ENCODE assay signal across 1 cellular context in genomic region chr15:59688888-59689625, GRCh38.
TF ChIP-seq lines count a peak whose summit lies in the region.

A gene with protein sequence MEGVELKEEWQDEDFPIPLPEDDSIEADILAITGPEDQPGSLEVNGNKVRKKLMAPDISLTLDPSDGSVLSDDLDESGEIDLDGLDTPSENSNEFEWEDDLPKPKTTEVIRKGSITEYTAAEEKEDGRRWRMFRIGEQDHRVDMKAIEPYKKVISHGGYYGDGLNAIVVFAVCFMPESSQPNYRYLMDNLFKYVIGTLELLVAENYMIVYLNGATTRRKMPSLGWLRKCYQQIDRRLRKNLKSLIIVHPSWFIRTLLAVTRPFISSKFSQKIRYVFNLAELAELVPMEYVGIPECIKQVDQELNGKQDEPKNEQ (minus strand): TSS chr15:59689320. CDS start chr15:59682457, 6,863 bp downstream.

TF ChIP-seq in K562, 482 proteins besides CTCF, POLR2A, EP300 and RAD21 (continued from another document and continues in another):
- TF ChIP-seq, protein P1, sequence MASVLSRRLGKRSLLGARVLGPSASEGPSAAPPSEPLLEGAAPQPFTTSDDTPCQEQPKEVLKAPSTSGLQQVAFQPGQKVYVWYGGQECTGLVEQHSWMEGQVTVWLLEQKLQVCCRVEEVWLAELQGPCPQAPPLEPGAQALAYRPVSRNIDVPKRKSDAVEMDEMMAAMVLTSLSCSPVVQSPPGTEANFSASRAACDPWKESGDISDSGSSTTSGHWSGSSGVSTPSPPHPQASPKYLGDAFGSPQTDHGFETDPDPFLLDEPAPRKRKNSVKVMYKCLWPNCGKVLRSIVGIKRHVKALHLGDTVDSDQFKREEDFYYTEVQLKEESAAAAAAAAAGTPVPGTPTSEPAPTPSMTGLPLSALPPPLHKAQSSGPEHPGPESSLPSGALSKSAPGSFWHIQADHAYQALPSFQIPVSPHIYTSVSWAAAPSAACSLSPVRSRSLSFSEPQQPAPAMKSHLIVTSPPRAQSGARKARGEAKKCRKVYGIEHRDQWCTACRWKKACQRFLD (CRISPR knock-in tag; IDR thresholded peaks at IDR 0.05) = no peak
- TF ChIP-seq ZNF696 (CRISPR knock-in tag; conservative IDR thresholded peaks at IDR 0.05) = no peak
- no peak for TF ChIP-seq TGIF2 (CRISPR knock-in tag; IDR thresholded peaks at IDR 0.05)
- TF ChIP-seq NR2F6 (CRISPR knock-in tag; IDR thresholded peaks at IDR 0.05) = no peak
- TF ChIP-seq, protein P2, sequence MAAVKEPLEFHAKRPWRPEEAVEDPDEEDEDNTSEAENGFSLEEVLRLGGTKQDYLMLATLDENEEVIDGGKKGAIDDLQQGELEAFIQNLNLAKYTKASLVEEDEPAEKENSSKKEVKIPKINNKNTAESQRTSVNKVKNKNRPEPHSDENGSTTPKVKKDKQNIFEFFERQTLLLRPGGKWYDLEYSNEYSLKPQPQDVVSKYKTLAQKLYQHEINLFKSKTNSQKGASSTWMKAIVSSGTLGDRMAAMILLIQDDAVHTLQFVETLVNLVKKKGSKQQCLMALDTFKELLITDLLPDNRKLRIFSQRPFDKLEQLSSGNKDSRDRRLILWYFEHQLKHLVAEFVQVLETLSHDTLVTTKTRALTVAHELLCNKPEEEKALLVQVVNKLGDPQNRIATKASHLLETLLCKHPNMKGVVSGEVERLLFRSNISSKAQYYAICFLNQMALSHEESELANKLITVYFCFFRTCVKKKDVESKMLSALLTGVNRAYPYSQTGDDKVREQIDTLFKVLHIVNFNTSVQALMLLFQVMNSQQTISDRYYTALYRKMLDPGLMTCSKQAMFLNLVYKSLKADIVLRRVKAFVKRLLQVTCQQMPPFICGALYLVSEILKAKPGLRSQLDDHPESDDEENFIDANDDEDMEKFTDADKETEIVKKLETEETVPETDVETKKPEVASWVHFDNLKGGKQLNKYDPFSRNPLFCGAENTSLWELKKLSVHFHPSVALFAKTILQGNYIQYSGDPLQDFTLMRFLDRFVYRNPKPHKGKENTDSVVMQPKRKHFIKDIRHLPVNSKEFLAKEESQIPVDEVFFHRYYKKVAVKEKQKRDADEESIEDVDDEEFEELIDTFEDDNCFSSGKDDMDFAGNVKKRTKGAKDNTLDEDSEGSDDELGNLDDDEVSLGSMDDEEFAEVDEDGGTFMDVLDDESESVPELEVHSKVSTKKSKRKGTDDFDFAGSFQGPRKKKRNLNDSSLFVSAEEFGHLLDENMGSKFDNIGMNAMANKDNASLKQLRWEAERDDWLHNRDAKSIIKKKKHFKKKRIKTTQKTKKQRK (IDR thresholded peaks at IDR 0.05; ENCODE audit: borderline replicate concordance, low read depth, low read length) = no peak
- no peak; the same call in 1 of the 2 replicates for TF ChIP-seq HDAC2 (IDR thresholded peaks at IDR 0.05)
- TF ChIP-seq, protein P3, sequence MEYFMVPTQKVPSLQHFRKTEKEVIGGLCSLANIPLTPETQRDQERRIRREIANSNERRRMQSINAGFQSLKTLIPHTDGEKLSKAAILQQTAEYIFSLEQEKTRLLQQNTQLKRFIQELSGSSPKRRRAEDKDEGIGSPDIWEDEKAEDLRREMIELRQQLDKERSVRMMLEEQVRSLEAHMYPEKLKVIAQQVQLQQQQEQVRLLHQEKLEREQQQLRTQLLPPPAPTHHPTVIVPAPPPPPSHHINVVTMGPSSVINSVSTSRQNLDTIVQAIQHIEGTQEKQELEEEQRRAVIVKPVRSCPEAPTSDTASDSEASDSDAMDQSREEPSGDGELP (CRISPR knock-in tag; IDR thresholded peaks at IDR 0.05; ENCODE audit: borderline replicate concordance) = peak; percentile 94
- no peak for TF ChIP-seq NCOA6 (IDR thresholded peaks at IDR 0.05)
- no peak for TF ChIP-seq MXI1 (IDR thresholded peaks at IDR 0.05; ENCODE audit: low read depth, low read length)
- TF ChIP-seq, protein P4, sequence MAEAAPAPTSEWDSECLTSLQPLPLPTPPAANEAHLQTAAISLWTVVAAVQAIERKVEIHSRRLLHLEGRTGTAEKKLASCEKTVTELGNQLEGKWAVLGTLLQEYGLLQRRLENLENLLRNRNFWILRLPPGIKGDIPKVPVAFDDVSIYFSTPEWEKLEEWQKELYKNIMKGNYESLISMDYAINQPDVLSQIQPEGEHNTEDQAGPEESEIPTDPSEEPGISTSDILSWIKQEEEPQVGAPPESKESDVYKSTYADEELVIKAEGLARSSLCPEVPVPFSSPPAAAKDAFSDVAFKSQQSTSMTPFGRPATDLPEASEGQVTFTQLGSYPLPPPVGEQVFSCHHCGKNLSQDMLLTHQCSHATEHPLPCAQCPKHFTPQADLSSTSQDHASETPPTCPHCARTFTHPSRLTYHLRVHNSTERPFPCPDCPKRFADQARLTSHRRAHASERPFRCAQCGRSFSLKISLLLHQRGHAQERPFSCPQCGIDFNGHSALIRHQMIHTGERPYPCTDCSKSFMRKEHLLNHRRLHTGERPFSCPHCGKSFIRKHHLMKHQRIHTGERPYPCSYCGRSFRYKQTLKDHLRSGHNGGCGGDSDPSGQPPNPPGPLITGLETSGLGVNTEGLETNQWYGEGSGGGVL (CRISPR knock-in tag; IDR thresholded peaks at IDR 0.05) = no peak
- peak; percentile 81; the same call in 1 of the 2 replicates for TF ChIP-seq ZNF76 (CRISPR knock-in tag; IDR thresholded peaks at IDR 0.05; ENCODE audit: borderline replicate concordance)
- no peak; the same call in 1 of the 2 replicates for TF ChIP-seq PML (IDR thresholded peaks at IDR 0.05; ENCODE audit: low read length)
- peak in 1 of 2 experiments; percentile 54; a peak in 1 of 4 replicates for TF ChIP-seq HDAC1 (IDR thresholded peaks at IDR 0.05)
- TF ChIP-seq C11orf30 (IDR thresholded peaks at IDR 0.05; ENCODE audit: low read depth) = peak; percentile 71
- no peak for TF ChIP-seq ARNT (IDR thresholded peaks at IDR 0.05)
- peak; percentile 59 for TF ChIP-seq ETV5 (CRISPR knock-in tag; IDR thresholded peaks at IDR 0.05; ENCODE audit: low read depth)
- TF ChIP-seq TRIM28 (IDR thresholded peaks at IDR 0.05) = no peak
- TF ChIP-seq DPF2 (IDR thresholded peaks at IDR 0.05) = no peak
- TF ChIP-seq PHF8 (IDR thresholded peaks at IDR 0.05; ENCODE audit: borderline replicate concordance, low read length) = peak; percentile 88
- peak; percentile 64; the same call in 1 of the 2 replicates for TF ChIP-seq SMAD3 (CRISPR knock-in tag; conservative IDR thresholded peaks at IDR 0.05)
- TF ChIP-seq ZNF707 (CRISPR knock-in tag; conservative IDR thresholded peaks at IDR 0.05) = no peak
- TF ChIP-seq MEF2D (tag; conservative IDR thresholded peaks at IDR 0.05; ENCODE audit: low read depth) = no peak
- TF ChIP-seq SMARCA5 (IDR thresholded peaks at IDR 0.05) = no peak
- no peak for TF ChIP-seq STAT5A (IDR thresholded peaks at IDR 0.05; ENCODE audit: borderline replicate concordance, low read length)
- peak; percentile 84 for TF ChIP-seq REST (CRISPR knock-in tag; IDR thresholded peaks at IDR 0.05; ENCODE audit: low read depth)
- TF ChIP-seq TOE1 (IDR thresholded peaks at IDR 0.05; ENCODE audit: borderline replicate concordance) = peak; percentile 20; the same call in 1 of the 2 replicates
- TF ChIP-seq TOE1 (CRISPR knock-in tag; IDR thresholded peaks at IDR 0.05; ENCODE audit: borderline replicate concordance, low read depth) = peak; percentile 80; the same call in 1 of the 2 replicates
- TF ChIP-seq CHD2 (IDR thresholded peaks at IDR 0.05; ENCODE audit: low read depth, low read length) = peak; percentile 78
- no peak for TF ChIP-seq ZBTB8A (IDR thresholded peaks at IDR 0.05; ENCODE audit: partially characterized antibody)
- TF ChIP-seq TEAD2 (tag; IDR thresholded peaks at IDR 0.05) = no peak
- TF ChIP-seq, protein P5, sequence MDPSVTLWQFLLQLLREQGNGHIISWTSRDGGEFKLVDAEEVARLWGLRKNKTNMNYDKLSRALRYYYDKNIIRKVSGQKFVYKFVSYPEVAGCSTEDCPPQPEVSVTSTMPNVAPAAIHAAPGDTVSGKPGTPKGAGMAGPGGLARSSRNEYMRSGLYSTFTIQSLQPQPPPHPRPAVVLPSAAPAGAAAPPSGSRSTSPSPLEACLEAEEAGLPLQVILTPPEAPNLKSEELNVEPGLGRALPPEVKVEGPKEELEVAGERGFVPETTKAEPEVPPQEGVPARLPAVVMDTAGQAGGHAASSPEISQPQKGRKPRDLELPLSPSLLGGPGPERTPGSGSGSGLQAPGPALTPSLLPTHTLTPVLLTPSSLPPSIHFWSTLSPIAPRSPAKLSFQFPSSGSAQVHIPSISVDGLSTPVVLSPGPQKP (CRISPR knock-in tag; IDR thresholded peaks at IDR 0.05) = no peak
- no peak for TF ChIP-seq ZNF146 (CRISPR knock-in tag; IDR thresholded peaks at IDR 0.05; ENCODE audit: unreplicated experiment)
- TF ChIP-seq, protein P6, sequence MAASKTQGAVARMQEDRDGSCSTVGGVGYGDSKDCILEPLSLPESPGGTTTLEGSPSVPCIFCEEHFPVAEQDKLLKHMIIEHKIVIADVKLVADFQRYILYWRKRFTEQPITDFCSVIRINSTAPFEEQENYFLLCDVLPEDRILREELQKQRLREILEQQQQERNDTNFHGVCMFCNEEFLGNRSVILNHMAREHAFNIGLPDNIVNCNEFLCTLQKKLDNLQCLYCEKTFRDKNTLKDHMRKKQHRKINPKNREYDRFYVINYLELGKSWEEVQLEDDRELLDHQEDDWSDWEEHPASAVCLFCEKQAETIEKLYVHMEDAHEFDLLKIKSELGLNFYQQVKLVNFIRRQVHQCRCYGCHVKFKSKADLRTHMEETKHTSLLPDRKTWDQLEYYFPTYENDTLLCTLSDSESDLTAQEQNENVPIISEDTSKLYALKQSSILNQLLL (CRISPR knock-in tag; IDR thresholded peaks at IDR 0.05; ENCODE audit: borderline replicate concordance) = no peak
- no peak for TF ChIP-seq ARHGAP35 (IDR thresholded peaks at IDR 0.05; ENCODE audit: partially characterized antibody)
- no peak for TF ChIP-seq ZNF134 (CRISPR knock-in tag; conservative IDR thresholded peaks at IDR 0.05)
- TF ChIP-seq, protein P7, sequence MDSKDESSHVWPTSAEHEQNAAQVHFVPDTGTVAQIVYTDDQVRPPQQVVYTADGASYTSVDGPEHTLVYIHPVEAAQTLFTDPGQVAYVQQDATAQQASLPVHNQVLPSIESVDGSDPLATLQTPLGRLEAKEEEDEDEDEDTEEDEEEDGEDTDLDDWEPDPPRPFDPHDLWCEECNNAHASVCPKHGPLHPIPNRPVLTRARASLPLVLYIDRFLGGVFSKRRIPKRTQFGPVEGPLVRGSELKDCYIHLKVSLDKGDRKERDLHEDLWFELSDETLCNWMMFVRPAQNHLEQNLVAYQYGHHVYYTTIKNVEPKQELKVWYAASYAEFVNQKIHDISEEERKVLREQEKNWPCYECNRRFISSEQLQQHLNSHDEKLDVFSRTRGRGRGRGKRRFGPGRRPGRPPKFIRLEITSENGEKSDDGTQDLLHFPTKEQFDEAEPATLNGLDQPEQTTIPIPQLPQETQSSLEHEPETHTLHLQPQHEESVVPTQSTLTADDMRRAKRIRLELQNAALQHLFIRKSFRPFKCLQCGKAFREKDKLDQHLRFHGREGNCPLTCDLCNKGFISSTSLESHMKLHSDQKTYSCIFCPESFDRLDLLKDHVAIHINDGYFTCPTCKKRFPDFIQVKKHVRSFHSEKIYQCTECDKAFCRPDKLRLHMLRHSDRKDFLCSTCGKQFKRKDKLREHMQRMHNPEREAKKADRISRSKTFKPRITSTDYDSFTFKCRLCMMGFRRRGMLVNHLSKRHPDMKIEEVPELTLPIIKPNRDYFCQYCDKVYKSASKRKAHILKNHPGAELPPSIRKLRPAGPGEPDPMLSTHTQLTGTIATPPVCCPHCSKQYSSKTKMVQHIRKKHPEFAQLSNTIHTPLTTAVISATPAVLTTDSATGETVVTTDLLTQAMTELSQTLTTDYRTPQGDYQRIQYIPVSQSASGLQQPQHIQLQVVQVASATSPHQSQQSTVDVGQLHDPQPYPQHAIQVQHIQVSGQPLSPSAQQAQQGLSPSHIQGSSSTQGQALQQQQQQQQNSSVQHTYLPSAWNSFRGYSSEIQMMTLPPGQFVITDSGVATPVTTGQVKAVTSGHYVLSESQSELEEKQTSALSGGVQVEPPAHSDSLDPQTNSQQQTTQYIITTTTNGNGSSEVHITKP (IDR thresholded peaks at IDR 0.05; ENCODE audit: partially characterized antibody) = no peak
- no peak for TF ChIP-seq IRF9 (tag; IDR thresholded peaks at IDR 0.05)
- TF ChIP-seq, protein P8, sequence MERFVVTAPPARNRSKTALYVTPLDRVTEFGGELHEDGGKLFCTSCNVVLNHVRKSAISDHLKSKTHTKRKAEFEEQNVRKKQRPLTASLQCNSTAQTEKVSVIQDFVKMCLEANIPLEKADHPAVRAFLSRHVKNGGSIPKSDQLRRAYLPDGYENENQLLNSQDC (CRISPR knock-in tag; IDR thresholded peaks at IDR 0.05) = peak; percentile 83; the same call in 1 of the 2 replicates
- no peak for TF ChIP-seq ZNF551 (CRISPR knock-in tag; IDR thresholded peaks at IDR 0.05)
- TF ChIP-seq PRMT5 (CRISPR knock-in tag; IDR thresholded peaks at IDR 0.05) = no peak
- no peak for TF ChIP-seq ZNF175 (CRISPR knock-in tag; IDR thresholded peaks at IDR 0.05; ENCODE audit: low read depth)
- TF ChIP-seq TSC22D4 (tag; IDR thresholded peaks at IDR 0.05) = no peak
- no peak for TF ChIP-seq NFE2 (IDR thresholded peaks at IDR 0.05; ENCODE audit: low read depth)
